24 cellular contexts compared by ENCODE assay signal in the genomic region with DNA sequence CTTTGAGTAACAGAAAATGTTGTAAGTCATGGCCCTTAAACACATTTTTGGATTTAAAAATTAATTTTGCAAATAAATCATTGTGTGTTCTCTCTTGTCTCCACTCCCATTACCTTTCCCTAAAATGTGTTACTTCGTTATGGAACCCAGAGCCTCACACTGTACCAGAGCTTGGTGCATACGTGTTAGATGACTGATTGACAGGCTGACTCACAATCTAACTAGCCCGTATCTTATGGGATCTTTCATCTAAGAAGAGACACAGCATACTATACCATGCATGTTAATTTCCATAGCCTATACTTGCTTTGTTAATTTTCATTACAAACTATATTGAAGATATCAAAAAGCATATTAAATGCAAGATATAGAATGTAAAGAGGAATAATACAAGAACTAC.
"Had no signal": no experiment of that assay in that cellular context is flagged by ENCODE, and none has a peak within 500 bp of the region (broad histone marks: within the 10 kb centered on the region; RNA-seq: fewer than 3 reads in every experiment).

No MANE protein-coding gene starts in this region.

- H3K4me3 ChIP-seq: coronary artery, dorsolateral prefrontal cortex, esophagus muscularis mucosa, gastroesophageal sphincter, heart left ventricle, hepatocyte, left lung, lower lobe of right lung had no signal

- DNase-seq: dermis blood vessel endothelial cell; dorsolateral prefrontal cortex; effector CD4-positive, alpha-beta T cell; effector memory CD4-positive, alpha-beta T cell; foreskin keratinocyte; heart left ventricle; hypothalamus; left cardiac atrium; left lung; left ventricle myocardium superior; lower lobe of right lung; mesendoderm; midbrain; naive thymus-derived CD4-positive, alpha-beta T cell had no signal

- ATAC-seq: foreskin keratinocyte; gastroesophageal sphincter; heart left ventricle; left cardiac atrium; left lung; left ventricle myocardium superior; lower lobe of right lung; naive thymus-derived CD4-positive, alpha-beta T cell had no signal

- FAIRE-seq: colon, frontal cortex, islet of Langerhans, keratinocyte had no signal

- H3K4me2 ChIP-seq: hepatocyte had no signal

- H3K27ac Mint-ChIP-seq: memory B cell; naive thymus-derived CD4-positive, alpha-beta T cell had no signal

- H3K27ac ChIP-seq: coronary artery, dorsolateral prefrontal cortex, epithelial cell of prostate, esophagus muscularis mucosa, foreskin keratinocyte, gastroesophageal sphincter, heart left ventricle, hepatocyte, left lung, lower lobe of right lung had no signal

- H3K4me1 Mint-ChIP-seq: memory B cell had no signal

- H3K4me1 ChIP-seq: esophagus muscularis mucosa, foreskin keratinocyte, gastroesophageal sphincter, left lung had no signal

- H3K36me3 ChIP-seq: esophagus muscularis mucosa, gastroesophageal sphincter, heart left ventricle, left lung, lower lobe of right lung had no signal

- H3K9me3 ChIP-seq: esophagus muscularis mucosa, gastroesophageal sphincter, heart left ventricle, left lung, lower lobe of right lung had no signal

- H3K79me2 ChIP-seq: hepatocyte had no signal

- H3K4me3 Mint-ChIP-seq: memory B cell; naive thymus-derived CD4-positive, alpha-beta T cell had no signal

- H2AFZ ChIP-seq: hepatocyte had no signal

- H3K27me3 ChIP-seq: esophagus muscularis mucosa, foreskin keratinocyte, gastroesophageal sphincter, heart left ventricle, hepatocyte, left lung had no signal

- H3K36me3 Mint-ChIP-seq: memory B cell had no signal
